Comparison of ENCODE assay signal across 23 cellular contexts in genomic region chr10:132010484-132010883, GRCh38. TPM values are rescaled to one million over a fixed set of nuclear protein-coding genes. Genes with fewer than 3 reads are reported as not detected.
DNase-seq lines count a peak whose midpoint lies in the region; ATAC-seq and TF ChIP-seq lines count a peak whose summit lies in the region.
"Had no signal": no experiment of that assay in that cellular context is flagged by ENCODE, and none has a peak within 500 bp of the region (broad histone marks: within the 10 kb centered on the region; RNA-seq: fewer than 3 reads in every experiment).

No MANE protein-coding gene starts in this region.

- in situ Hi-C loops in gastrocnemius medialis (cut with MboI; ENCODE audit: low sequenced_read_pairs in 4 of 4) (no loop called here), KBM-7 (cut with MboI; ENCODE audit: low pct_unique_long_range_greater_than_20kb, low sequenced_read_pairs) (no loop called here), GM13977 (cut with MboI; ENCODE audit: low pct_unique_long_range_greater_than_20kb, low sequenced_read_pairs, unreplicated experiment) (loop anchor here (25.0 kb wide), 1 partner anchor 1823 kb away; no protein-coding TSS in a partner anchor)

- POLR2A ChIA-PET in WTC11 (lab: Charles Lee): no interaction called here

- H3K36me3 Mint-ChIP-seq in WTC11: peaks cover 4% of the 10 kb centered on the region
- H3K36me3 Mint-ChIP-seq: CD4-positive, alpha-beta memory T cell had no signal

- peak overlapping the region; percentile 27; the same call in 1 of the 2 replicates for H3K4me3 Mint-ChIP-seq in WTC11
- H3K4me3 Mint-ChIP-seq: CD4-positive, alpha-beta memory T cell had no signal

- peaks cover 68% of the 10 kb centered on the region for H3K4me1 Mint-ChIP-seq in WTC11
- H3K4me1 Mint-ChIP-seq: CD4-positive, alpha-beta memory T cell had no signal

- H3K27ac Mint-ChIP-seq in WTC11: peak overlapping the region; percentile 48
- H3K27ac Mint-ChIP-seq: CD4-positive, alpha-beta memory T cell had no signal

- TF ChIP-seq CTCF in WTC11 (IDR thresholded peaks at IDR 0.05): no peak
- no peak for TF ChIP-seq CTCF in gastrocnemius medialis (IDR thresholded peaks at IDR 0.05 in 4 of 5, conservative IDR thresholded peaks at IDR 0.05 in 1 of 5)
- no peak for TF ChIP-seq CTCF in GM13977 (IDR thresholded peaks at IDR 0.05; ENCODE audit: extremely low read depth, insufficient read depth, missing control alignments)

- no peak for ATAC-seq in WTC11
- peak; percentile 96 for ATAC-seq in gastrocnemius medialis
- ATAC-seq: Panc1 had no signal

- H3K27me3 Mint-ChIP-seq in WTC11 (ENCODE audit: low read depth): no peaks in the 10 kb centered on the region

- H3K27ac ChIP-seq in HUES48 (ENCODE audit: low read depth, low read length) (peak overlapping the region; percentile 0), iPS-20b (ENCODE audit: low read length) (peak overlapping the region; percentile 48), gastrocnemius medialis (peak overlapping the region in 2 of 4 donors; percentile 51 to 60), caudate nucleus (ENCODE audit: low read depth, low read length) (no peak overlapping the region)
- H3K27ac ChIP-seq: BLaER1, HL-60, KMS-11, SJCRH30 had no signal

- DNase-seq in WTC11 (ENCODE audit: low spot score): no peak
- no peak for DNase-seq in gastrocnemius medialis
- DNase-seq in caudate nucleus (lab: John Stamatoyannopoulos, UW): no peak
- no peak for DNase-seq in KBM-7
- no peak for DNase-seq in GM13977 (ENCODE audit: low spot score)
- DNase-seq in MV-4-11 (lab: John Stamatoyannopoulos, UW): no peak
- DNase-seq: ACHN; CD4-positive, alpha-beta memory T cell; DMS153; NCI-H1105; NCI-H2029 treated with DMSO at 0.1 percent for 48 hours; NCI-H226; NCI-H510A treated with DMSO at 0.1 percent for 48 hours; NCI-H748 treated with DMSO at 0.1 percent for 48 hours; SJCRH30 had no signal

- H3K4me1 ChIP-seq in HUES48 (ENCODE audit: control insufficient read depth, insufficient read depth, low read length): peaks cover 48% of the 10 kb centered on the region
- H3K4me1 ChIP-seq in iPS-20b (ENCODE audit: insufficient read depth, low read length): peaks cover 40% of the 10 kb centered on the region; the same call in 1 of the 2 replicates
- H3K4me1 ChIP-seq in gastrocnemius medialis: peaks cover 16 to 35% of the 10 kb centered on the region in 2 donors
- H3K4me1 ChIP-seq: HAP-1, SJCRH30 had no signal

- CTCF ChIA-PET in WTC11 (lab: Charles Lee): interaction anchor here (1.8 to 4.9 kb wide), 3 partner anchors 8 to 12 kb away, joined by 5 to 53 read pairs (median 9); no protein-coding TSS in a partner anchor

- H3K27me3 ChIP-seq in HUES48 (ENCODE audit: control insufficient read depth, insufficient read depth, low read length): no peaks in the 10 kb centered on the region
- H3K27me3 ChIP-seq in iPS-20b (ENCODE audit: insufficient read depth, low read length): no peaks in the 10 kb centered on the region
- no peaks in the 10 kb centered on the region for H3K27me3 ChIP-seq in gastrocnemius medialis
- H3K27me3 ChIP-seq: BLaER1, SJCRH30 had no signal

- H3K9ac ChIP-seq in HUES48 (ENCODE audit: low read depth, low read length) (no peak overlapping the region), iPS-20b (ENCODE audit: low read depth, low read length) (peak overlapping the region; percentile 29; the same call in 1 of the 2 replicates)
- H3K9ac ChIP-seq: BLaER1, KMS-11 had no signal

- no peak for TF ChIP-seq POLR2A in gastrocnemius medialis (IDR thresholded peaks at IDR 0.05)

- H3K4me3 ChIP-seq in HUES48 (ENCODE audit: low read depth, low read length) (no peak overlapping the region), iPS-20b (ENCODE audit: low read length) (no peak overlapping the region), gastrocnemius medialis (no peak overlapping the region)
- H3K4me3 ChIP-seq: BLaER1, HAP-1, SJCRH30 had no signal

- peaks cover 5% of the 10 kb centered on the region for H3K9me3 Mint-ChIP-seq in WTC11

- no peaks in the 10 kb centered on the region for H3K9me3 ChIP-seq in HUES48 (ENCODE audit: control insufficient read depth, insufficient read depth, low read length)
- H3K9me3 ChIP-seq in iPS-20b (ENCODE audit: insufficient read depth, low read depth, low read length): no peaks in the 10 kb centered on the region
- no peaks in the 10 kb centered on the region for H3K9me3 ChIP-seq in gastrocnemius medialis
- H3K9me3 ChIP-seq: HAP-1, SJCRH30 had no signal

- intact Hi-C loops in gastrocnemius medialis (cut with DNase I; ENCODE audit: low total_unique reads): loop anchor here (5.0 kb wide), 1 partner anchor 63 kb away; no protein-coding TSS in a partner anchor

- H3K36me3 ChIP-seq in HUES48 (ENCODE audit: control insufficient read depth, insufficient read depth, low read length): no peaks in the 10 kb centered on the region
- no peaks in the 10 kb centered on the region for H3K36me3 ChIP-seq in iPS-20b (ENCODE audit: insufficient read depth, low read depth, low read length)
- H3K36me3 ChIP-seq in gastrocnemius medialis: no peaks in the 10 kb centered on the region
- H3K36me3 ChIP-seq: BLaER1, HAP-1, SJCRH30 had no signal

TF ChIP-seq in WTC11, 78 proteins besides CTCF, POLR2A, EP300 and RAD21:
- no peak for TF ChIP-seq TP53 (CRISPR knock-in tag; IDR thresholded peaks at IDR 0.05)

RNA-seq across cellular contexts. Expression of gene BNIP3, which starts 28.8 kb away (rescaled TPM):
- total RNA-seq in WTC11 (2021): 113 to 203 TPM (median 189 TPM) in 3 replicates
- total RNA-seq in gastrocnemius medialis: 1,000 to 10,000 TPM in 1 of 4 donors, 100 to 1,000 TPM in 3; 337 to 1,280 (median 583) TPM
- total RNA-seq: HT-29 had no signal

RNA-seq across cellular contexts. Expression of gene JAKMIP3, which starts 55.3 kb away (rescaled TPM):
- 1.2 to 1.7 TPM (median 1.4 TPM) in 3 replicates for total RNA-seq in WTC11 (2021)
- under 1 TPM; 0.24 to 0.67 (median 0.51) TPM for total RNA-seq in gastrocnemius medialis
- total RNA-seq: HT-29, SJCRH30 had no signal
